7 cellular contexts compared by ENCODE assay signal in the genomic region with DNA sequence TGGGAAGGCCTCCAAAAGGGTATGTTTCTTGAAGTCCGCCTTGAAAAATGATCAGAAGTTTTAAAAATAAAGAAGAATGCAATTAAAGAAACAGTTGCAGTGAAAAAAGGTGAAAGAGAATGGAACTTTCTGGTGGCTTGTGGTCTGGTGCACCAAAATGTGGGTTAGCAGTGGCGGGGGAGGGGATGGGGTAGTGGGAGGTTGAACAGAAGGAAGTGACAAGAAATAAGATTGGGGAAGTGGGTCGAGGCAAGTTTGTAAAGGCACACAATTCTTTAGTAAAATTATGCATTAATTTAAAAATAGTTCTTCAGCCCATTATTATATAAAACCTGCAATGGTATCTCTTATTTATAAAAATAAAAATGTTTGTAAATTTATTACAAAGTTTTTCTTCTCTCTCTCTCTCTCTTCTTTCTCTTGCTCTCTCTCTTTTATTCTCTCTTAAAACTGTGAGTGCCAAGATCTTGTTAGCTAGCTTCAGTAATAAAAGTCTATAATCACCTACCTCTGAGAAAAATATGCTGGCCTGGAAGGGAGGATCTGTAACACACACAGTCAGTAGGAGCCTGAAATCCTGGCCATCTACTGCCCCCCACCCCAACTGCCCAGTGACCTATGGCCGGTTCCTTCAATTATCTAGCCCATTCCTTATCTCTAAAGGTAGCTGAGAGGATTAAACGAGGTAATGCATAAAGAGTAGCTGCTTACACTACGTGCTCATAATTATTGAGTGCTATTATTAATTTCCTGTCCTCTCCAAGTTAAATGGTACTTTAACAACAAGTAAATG. TPM values are rescaled to one million over a fixed set of nuclear protein-coding genes. Genes with fewer than 3 reads are reported as not detected.
DNase-seq lines count a peak whose midpoint lies in the region; ATAC-seq and TF ChIP-seq lines count a peak whose summit lies in the region.

No MANE protein-coding gene starts in this region.

- CTCF ChIA-PET in naive thymus-derived CD4-positive, alpha-beta T cell (lab: Charles Lee): interaction anchor here (1.0 to 3.6 kb wide), 5 partner anchors 9 to 20 kb away, joined by 4 to 13 read pairs (median 5); no protein-coding TSS in a partner anchor

- peak overlapping the region; percentile 82 to 99 (median 97) for H3K4me3 Mint-ChIP-seq in naive thymus-derived CD4-positive, alpha-beta T cell

- no peaks in the 10 kb centered on the region for H3K27me3 ChIP-seq in naive thymus-derived CD4-positive, alpha-beta T cell (ENCODE audit: control insufficient read depth in 2 of 2, insufficient read depth in 2 of 2, low read length in 2 of 2)
- H3K27me3 ChIP-seq in tibial nerve: no peaks in the 10 kb centered on the region

- H3K4me1 ChIP-seq in naive thymus-derived CD4-positive, alpha-beta T cell (ENCODE audit: control insufficient read depth in 2 of 2, insufficient read depth in 2 of 2, low read length in 2 of 2): peaks cover 55 to 57% of the 10 kb centered on the region in 2 donors
- peaks cover 0 to 12% (median 0%) of the 10 kb centered on the region in 4 donors for H3K4me1 ChIP-seq in tibial nerve

- peak; percentile 29 for ATAC-seq in naive thymus-derived CD4-positive, alpha-beta T cell
- ATAC-seq in GM21723 (IDR thresholded peaks at IDR 0.05; ENCODE audit: unreplicated experiment): no peak
- no peak for ATAC-seq in GM21381 (IDR thresholded peaks at IDR 0.05; ENCODE audit: unreplicated experiment)
- ATAC-seq in HG03139 (IDR thresholded peaks at IDR 0.05; ENCODE audit: unreplicated experiment): no peak

- intact Hi-C loops in naive thymus-derived CD4-positive, alpha-beta T cell (cut with micrococcal nuclease): loop anchor here (1.0 to 10.0 kb wide), 7 partner anchors 9 to 1262 kb away; a partner anchor contains a TSS

- H3K9me3 Mint-ChIP-seq in naive thymus-derived CD4-positive, alpha-beta T cell: peaks cover 0 to 1% (median 0%) of the 10 kb centered on the region in 11 donors

- no peaks in the 10 kb centered on the region for H3K9me3 ChIP-seq in naive thymus-derived CD4-positive, alpha-beta T cell (ENCODE audit: control insufficient read depth in 2 of 3, low read length in 3 of 3)
- no peaks in the 10 kb centered on the region for H3K9me3 ChIP-seq in tibial nerve

- H3K4me1 Mint-ChIP-seq in naive thymus-derived CD4-positive, alpha-beta T cell: peaks cover 59 to 75% (median 69%) of the 10 kb centered on the region in 7 donors

- peak overlapping the region; percentile 83 for H3K4me3 ChIP-seq in naive thymus-derived CD4-positive, alpha-beta T cell (ENCODE audit: low read length)
- peak overlapping the region in 2 of 4 donors; percentile 39 to 49 for H3K4me3 ChIP-seq in tibial nerve

- no peaks in the 10 kb centered on the region for H3K36me3 ChIP-seq in naive thymus-derived CD4-positive, alpha-beta T cell (ENCODE audit: control insufficient read depth in 2 of 3, insufficient read depth in 3 of 3, low read length in 3 of 3)
- H3K36me3 ChIP-seq in tibial nerve: no peaks in the 10 kb centered on the region

- peak overlapping the region; percentile 88 to 98 (median 94) for H3K27ac Mint-ChIP-seq in naive thymus-derived CD4-positive, alpha-beta T cell

- H3K27me3 Mint-ChIP-seq in naive thymus-derived CD4-positive, alpha-beta T cell: peaks cover 0 to 3% (median 0%) of the 10 kb centered on the region in 5 donors

- peaks cover 0 to 39% (median 5%) of the 10 kb centered on the region in 5 donors for H3K36me3 Mint-ChIP-seq in naive thymus-derived CD4-positive, alpha-beta T cell

- DNase-seq in RPMI8226 (peak; percentile 62), tibial nerve (ENCODE audit: low spot score in 2 of 2) (peak in 1 of 2 donors; percentile 48)
- peak; percentile 66 for DNase-seq in activated effector memory CD4-positive, alpha-beta T cell treated with Interleukin-2 at 50 U/mL for 16 hours
- peak in 8 of 9 donors; percentile 72 to 84 (median 82) for DNase-seq in naive thymus-derived CD4-positive, alpha-beta T cell

- no peak for TF ChIP-seq POLR2A in tibial nerve (IDR thresholded peaks at IDR 0.05)

- TF ChIP-seq CTCF in tibial nerve (IDR thresholded peaks at IDR 0.05): no peak

- WGBS in tibial nerve, 2 donors: 53 to 59% methylated on average over 6 of the region's 6 CpGs

- peak in 1 of 2 donors; percentile 26 for TF ChIP-seq EP300 in tibial nerve (IDR thresholded peaks at IDR 0.05)

- POLR2A ChIA-PET in naive thymus-derived CD4-positive, alpha-beta T cell (lab: Charles Lee): interaction anchor here (0.7 to 6.2 kb wide), 8 partner anchors 9 to 116 kb away, joined by 3 to 117 read pairs (median 10); a partner anchor contains a TSS

- H3K27ac ChIP-seq in naive thymus-derived CD4-positive, alpha-beta T cell (ENCODE audit: low read depth, low read length): peak overlapping the region; percentile 82
- peak overlapping the region in 3 of 4 donors; percentile 7 to 50 (median 21) for H3K27ac ChIP-seq in tibial nerve

RNA-seq across cellular contexts. Expression of a gene that starts 2.2 kb away (rescaled TPM):
- 100 to 1,000 TPM; 293 to 989 (median 355) TPM for total RNA-seq in naive thymus-derived CD4-positive, alpha-beta T cell
- 100 to 1,000 TPM; 764 to 902 TPM for polyA plus RNA-seq in naive thymus-derived CD4-positive, alpha-beta T cell
- 10 to 100 TPM; 18.1 to 62.7 (median 22.4) TPM for total RNA-seq in tibial nerve

RNA-seq across cellular contexts. Expression of a gene that starts 32.0 kb away (rescaled TPM):
- under 1 TPM; 0.19 to 0.80 (median 0.49) TPM for total RNA-seq in naive thymus-derived CD4-positive, alpha-beta T cell
- polyA plus RNA-seq in naive thymus-derived CD4-positive, alpha-beta T cell: under 1 TPM in 1 of 2 donors, not detected in 1; 0.31 TPM
- under 1 TPM in 1 of 4 donors, not detected in 3; 0.78 TPM for total RNA-seq in tibial nerve

Comparison
In these comparisons a context has a peak if more than half of its experiments do, and no peak if none do; other contexts are left out.
1. RNA of a gene that starts 2.2 kb away (total RNA-seq): 293 to 989 TPM in naive thymus-derived CD4-positive, alpha-beta T cell; 18.1 to 62.7 TPM in tibial nerve; every median in the first group is over 4 times any median in the second.